In genomic region chr17:72334205-72334604, GRCh38 we compare ENCODE assay signal across 22 cellular contexts.
A peak's percentile ranks its signal among the peaks of the same experiment; 100 is the strongest.
DNase-seq lines count a peak whose midpoint lies in the region; ATAC-seq and TF ChIP-seq lines count a peak whose summit lies in the region.
"Had no signal": no experiment of that assay in that cellular context is flagged by ENCODE, and none has a peak within 500 bp of the region (broad histone marks: within the 10 kb centered on the region; RNA-seq: fewer than 3 reads in every experiment).

No MANE protein-coding gene starts in this region.

- no peak for TF ChIP-seq POLR2A in HCT116 (IDR thresholded peaks at IDR 0.05; ENCODE audit: borderline replicate concordance, extremely low read depth, insufficient read depth, insufficient read length)

- TF ChIP-seq CTCF in HCT116 (IDR thresholded peaks at IDR 0.05 in 2 of 3, conservative IDR thresholded peaks at IDR 0.05 in 1 of 3; ENCODE audit: borderline replicate concordance in 1 of 3, insufficient read depth in 1 of 3, low read depth in 2 of 3, low read length in 2 of 3) (no peak), astrocyte of the spinal cord (IDR thresholded peaks at IDR 0.05; ENCODE audit: low read depth, low read length) (peak; percentile 19), omental fat pad (IDR thresholded peaks at IDR 0.05) (no peak)

- peaks cover 5 to 16% of the 10 kb centered on the region in 2 donors for H3K27me3 Mint-ChIP-seq in effector memory CD8-positive, alpha-beta T cell
- H3K27me3 Mint-ChIP-seq: type B pancreatic cell had no signal

- no peak overlapping the region for H2AFZ ChIP-seq in HCT116 (ENCODE audit: low read depth, low read length, poor library complexity, severe bottlenecking)

- CTCF ChIA-PET in HCT116 (lab: Charles Lee) = no interaction called here

- H3K9me3 ChIP-seq in HCT116 (ENCODE audit: control insufficient read depth in 1 of 2, insufficient read depth in 1 of 2, low read depth in 1 of 2, low read length in 2 of 2) = no peaks in the 10 kb centered on the region
- H3K9me3 ChIP-seq: heart right ventricle, SJSA1 had no signal

- POLR2A ChIA-PET in HCT116 (lab: Charles Lee) = no interaction called here

- TF ChIP-seq RAD21 in HCT116 (IDR thresholded peaks at IDR 0.05; ENCODE audit: low read depth) = peak; percentile 24; the same call in 1 of the 2 replicates

- H3K4me1 Mint-ChIP-seq in effector memory CD8-positive, alpha-beta T cell (ENCODE audit: low read depth in 2 of 2) = no peaks in the 10 kb centered on the region
- H3K4me1 Mint-ChIP-seq: stimulated activated naive B cell treated with anti-CD40 and anti-IgM and Interleukin-4, amounts not matched to agents 10 μg/mL and 1 μg/mL and 100 μg/mL, for 72 hours had no signal

- intact Hi-C loops in HCT116 (cut with micrococcal nuclease) = no loop called here

- no peaks in the 10 kb centered on the region for H3K79me2 ChIP-seq in HCT116 (ENCODE audit: insufficient read depth, low read length)

- H3K36me3 ChIP-seq in HCT116 (ENCODE audit: control insufficient read depth in 1 of 2, insufficient read depth in 2 of 2, low read length in 2 of 2) = no peaks in the 10 kb centered on the region
- H3K36me3 ChIP-seq: heart right ventricle, SJSA1 had no signal

- H3K4me2 ChIP-seq in HCT116 (ENCODE audit: low read length) = no peak overlapping the region

- no TSS peak for BruUV-seq in HCT116 (replicated peaks; lab: Mats Ljungman, UMichigan)

- no peak overlapping the region for H3K9ac ChIP-seq in HCT116 (ENCODE audit: low read length)

- H3K4me3 ChIP-seq in HCT116 (replicated peaks in 1 of 2; ENCODE audit: low read depth in 1 of 2, low read length in 2 of 2) (no peak overlapping the region), astrocyte of the spinal cord (ENCODE audit: low read depth, low read length) (no peak overlapping the region)
- H3K4me3 ChIP-seq: heart right ventricle, SJSA1 had no signal

- H3K9me3 Mint-ChIP-seq in effector memory CD8-positive, alpha-beta T cell = peaks cover 7 to 14% of the 10 kb centered on the region in 2 donors
- H3K9me3 Mint-ChIP-seq: activated T-cell treated with anti-CD3 and anti-CD28 coated beads, Interleukin-2, amount 50 U/mL, for 24 hours; type B pancreatic cell had no signal

- ATAC-seq in HCT116 = no peak
- no peak for ATAC-seq in omental fat pad (ENCODE audit: low FRiP score)
- ATAC-seq in effector memory CD8-positive, alpha-beta T cell (replicated peaks) = no peak
- no peak for ATAC-seq in HG02981 (IDR thresholded peaks at IDR 0.05; ENCODE audit: unreplicated experiment)
- ATAC-seq: stimulated activated naive B cell treated with anti-CD40 and anti-IgM and Interleukin-4, amounts not matched to agents 10 μg/mL and 1 μg/mL and 100 μg/mL, for 72 hours had no signal

- H3K4me3 Mint-ChIP-seq in effector memory CD8-positive, alpha-beta T cell = no peak overlapping the region
- H3K4me3 Mint-ChIP-seq: activated naive CD8-positive, alpha-beta T cell; activated T-cell treated with anti-CD3 and anti-CD28 coated beads, Interleukin-2, amount 50 U/mL, for 24 hours; stimulated activated naive B cell treated with anti-CD40 and anti-IgM and Interleukin-4, amounts not matched to agents 10 μg/mL and 1 μg/mL and 100 μg/mL, for 72 hours; type B pancreatic cell had no signal

- no peaks in the 10 kb centered on the region for H4K20me1 ChIP-seq in HCT116 (ENCODE audit: insufficient read depth)

- no peak overlapping the region for H3K27ac Mint-ChIP-seq in effector memory CD8-positive, alpha-beta T cell
- H3K27ac Mint-ChIP-seq: activated naive CD8-positive, alpha-beta T cell; stimulated activated naive B cell treated with anti-CD40 and anti-IgM and Interleukin-4, amounts not matched to agents 10 μg/mL and 1 μg/mL and 100 μg/mL, for 72 hours; type B pancreatic cell had no signal

- no peaks in the 10 kb centered on the region for H3K36me3 Mint-ChIP-seq in effector memory CD8-positive, alpha-beta T cell (ENCODE audit: insufficient read depth)
- H3K36me3 Mint-ChIP-seq: activated naive CD8-positive, alpha-beta T cell; stimulated activated naive B cell treated with anti-CD40 and anti-IgM and Interleukin-4, amounts not matched to agents 10 μg/mL and 1 μg/mL and 100 μg/mL, for 72 hours; type B pancreatic cell had no signal

- RAD21 ChIA-PET in HCT116 (lab: Charles Lee; ENCODE audit: low non-redundant PET in 1 of 2, low total read pairs in 2 of 2, uncharacterized antibody in 2 of 2, unreplicated experiment in 2 of 2) = no interaction called here

- H3K27me3 ChIP-seq in HCT116 (ENCODE audit: insufficient read depth, low read length) = no peaks in the 10 kb centered on the region
- H3K27me3 ChIP-seq: SJSA1 had no signal

- no peaks in the 10 kb centered on the region for H3K9me2 ChIP-seq in HCT116 (ENCODE audit: insufficient read depth)

- H3K4me1 ChIP-seq in HCT116 (ENCODE audit: control insufficient read depth in 1 of 2, insufficient read depth in 2 of 2, low read length in 2 of 2) = peaks cover 20 to 21% of the 10 kb centered on the region in 2 experiments

- in situ Hi-C loops in astrocyte of the spinal cord (cut with HindIII; ENCODE audit: low sequenced_read_pairs) = no loop called here

- DNase-seq in AG08395 (ENCODE audit: low spot score) (peak; percentile 84), HCT116 (ENCODE audit: low read depth, low spot score) (no peak), astrocyte of the spinal cord (ENCODE audit: low read depth, low spot score) (no peak), iris pigment epithelial cell (ENCODE audit: low read depth) (peak; percentile 53), A172 (ENCODE audit: low spot score) (no peak), omental fat pad (ENCODE audit: low spot score) (no peak)
- DNase-seq in effector memory CD8-positive, alpha-beta T cell = no peak
- DNase-seq: activated T-cell treated with anti-CD3 and anti-CD28 coated beads, Interleukin-2, amount 50 U/mL, for 24 hours; caudate nucleus; GOT3; heart right ventricle; kidney; NCI-H2029; NCI-H524 treated with DMSO at 0.1 percent for 48 hours; occipital lobe; small intestine; stimulated activated naive B cell treated with anti-CD40 and anti-IgM and Interleukin-4, amounts not matched to agents 10 μg/mL and 1 μg/mL and 100 μg/mL, for 72 hours; T1000 had no signal

- no peak overlapping the region for H3K27ac ChIP-seq in HCT116 (ENCODE audit: low read depth, low read length)
- H3K27ac ChIP-seq: heart right ventricle, SJSA1 had no signal

TF ChIP-seq in HCT116, 20 proteins besides CTCF, POLR2A, EP300 and RAD21:
- TF ChIP-seq CBX3 (IDR thresholded peaks at IDR 0.05; ENCODE audit: low read depth) = no peak
- no peak for TF ChIP-seq ELF1 (IDR thresholded peaks at IDR 0.05; ENCODE audit: borderline replicate concordance, low read depth)
- no peak for TF ChIP-seq YY1 (IDR thresholded peaks at IDR 0.05; ENCODE audit: extremely low read depth, insufficient replicate concordance, low read depth, low read length)
- no peak for TF ChIP-seq POLR2AphosphoS5 (IDR thresholded peaks at IDR 0.05; ENCODE audit: low read depth, low read length)
- no peak for TF ChIP-seq EZH2phosphoT487 (IDR thresholded peaks at IDR 0.05; ENCODE audit: borderline replicate concordance)
- TF ChIP-seq ZBTB33 (IDR thresholded peaks at IDR 0.05; ENCODE audit: extremely low read depth, insufficient replicate concordance, low read length) = no peak
- no peak for TF ChIP-seq FOSL1 (IDR thresholded peaks at IDR 0.05; ENCODE audit: low read depth)
- TF ChIP-seq JUND (IDR thresholded peaks at IDR 0.05) = no peak
- no peak for TF ChIP-seq SP1 (IDR thresholded peaks at IDR 0.05; ENCODE audit: low read depth)
- no peak for TF ChIP-seq TCF7L2 (IDR thresholded peaks at IDR 0.05; ENCODE audit: borderline replicate concordance, extremely low read depth, insufficient read depth, insufficient read length)
- TF ChIP-seq CEBPB (IDR thresholded peaks at IDR 0.05; ENCODE audit: low read depth) = no peak
- no peak for TF ChIP-seq SRF (IDR thresholded peaks at IDR 0.05; ENCODE audit: low read depth)
- no peak for TF ChIP-seq SIN3A (IDR thresholded peaks at IDR 0.05; ENCODE audit: low read depth)
TF ChIP-seq in HCT116: peak in this region for 0.

Comparison
In these comparisons a context has a peak if more than half of its experiments do, and no peak if none do; other contexts are left out.
1. DNase-seq: peak in AG08395 (single experiment) and iris pigment epithelial cell (single experiment); none in HCT116 (single experiment), astrocyte of the spinal cord (single experiment), A172 (single experiment), omental fat pad (single experiment) and effector memory CD8-positive, alpha-beta T cell (0 of 3).